In genomic region chr4:41256740-41257256, GRCh38 we compare ENCODE assay signal across 8 cellular contexts. TPM values are rescaled to one million over a fixed set of nuclear protein-coding genes. Genes with fewer than 3 reads are reported as not detected.
DNase-seq lines count a peak whose midpoint lies in the region; ATAC-seq and TF ChIP-seq lines count a peak whose summit lies in the region.

TSS of gene UCHL1 (plus strand) at chr4:41256928. CDS start at chr4:41256977, 49 bp downstream.

- no peak for TF ChIP-seq CTCF in RWPE2 (IDR thresholded peaks at IDR 0.05; ENCODE audit: poor library complexity, severe bottlenecking)
- TF ChIP-seq CTCF in dorsolateral prefrontal cortex (IDR thresholded peaks at IDR 0.05 in 54 of 56, conservative IDR thresholded peaks at IDR 0.05 in 2 of 56; ENCODE audit: low read depth in 1 of 56, partially characterized antibody in 56 of 56) = peak in 2 of 56 donors; percentile 7

- peaks cover 39% of the 10 kb centered on the region for H3K36me3 ChIP-seq in HUES64 (ENCODE audit: insufficient read depth, low read length)
- H3K36me3 ChIP-seq in RWPE2 (ENCODE audit: low read depth) = no peaks in the 10 kb centered on the region

- H3K27me3 Mint-ChIP-seq in stimulated activated naive CD8-positive, alpha-beta T cell treated with anti-CD3 and anti-CD28 coated beads, Interleukin-15, Interleukin-2, amounts not matched to agents 100 ng/mL and 50 ng/mL, for 24 hours = peaks cover 58% of the 10 kb centered on the region

- H3K4me1 ChIP-seq in HUES64 (ENCODE audit: insufficient read depth, low read length) (peaks cover 22% of the 10 kb centered on the region), RWPE2 (ENCODE audit: insufficient read depth, poor library complexity, severe bottlenecking) (no peaks in the 10 kb centered on the region)

- H3K4me1 Mint-ChIP-seq in stimulated activated naive CD8-positive, alpha-beta T cell treated with anti-CD3 and anti-CD28 coated beads, Interleukin-15, Interleukin-2, amounts not matched to agents 100 ng/mL and 50 ng/mL, for 24 hours (ENCODE audit: low read depth) = peaks cover 9% of the 10 kb centered on the region

- H3K9me3 ChIP-seq in HUES64 (ENCODE audit: insufficient read depth, low read depth, low read length) (no peaks in the 10 kb centered on the region), RWPE2 (ENCODE audit: severe bottlenecking) (no peaks in the 10 kb centered on the region)

- H3K9me3 Mint-ChIP-seq in stimulated activated naive CD8-positive, alpha-beta T cell treated with anti-CD3 and anti-CD28 coated beads, Interleukin-15, Interleukin-2, amounts not matched to agents 100 ng/mL and 50 ng/mL, for 24 hours = peaks cover 3% of the 10 kb centered on the region

- WGBS in HUES64 = under 1% methylated on average over 55 of the region's 55 CpGs

- H3K9ac ChIP-seq in HUES64 (ENCODE audit: low read depth, low read length) = peak within 1 kb of the TSS; percentile 95

- no peaks in the 10 kb centered on the region for H3K27me3 ChIP-seq in HUES64 (ENCODE audit: insufficient read depth, low read length)
- H3K27me3 ChIP-seq in RWPE2 (ENCODE audit: insufficient read depth, poor library complexity, severe bottlenecking) = peaks cover 17% of the 10 kb centered on the region
- H3K27me3 ChIP-seq in dorsolateral prefrontal cortex = peaks cover 0 to 13% (median 0%) of the 10 kb centered on the region in 45 donors

- intact Hi-C loops in dorsolateral prefrontal cortex (cut with DNase I) = loop anchor here in 1 of 2 donors (5.0 kb wide), 1 partner anchor 39 kb away; no protein-coding TSS in a partner anchor

- H3K27ac Mint-ChIP-seq in stimulated activated naive CD8-positive, alpha-beta T cell treated with anti-CD3 and anti-CD28 coated beads, Interleukin-15, Interleukin-2, amounts not matched to agents 100 ng/mL and 50 ng/mL, for 24 hours = no peak within 1 kb of the TSS

- DNase-seq in C1 segment of cervical spinal cord (lab: John Stamatoyannopoulos, UW) = peak in 10 of 14 donors; percentile 18 to 89 (median 50)
- no peak for DNase-seq in RWPE2 (ENCODE audit: low spot score)
- DNase-seq in dorsolateral prefrontal cortex = peak; percentile 70 to 96 (median 90)
- DNase-seq in left lobe of liver (ENCODE audit: low spot score) = no peak

- H3K36me3 Mint-ChIP-seq in stimulated activated naive CD8-positive, alpha-beta T cell treated with anti-CD3 and anti-CD28 coated beads, Interleukin-15, Interleukin-2, amounts not matched to agents 100 ng/mL and 50 ng/mL, for 24 hours (ENCODE audit: low read depth) = no peaks in the 10 kb centered on the region

- peak within 1 kb of the TSS; percentile 71 for H3K4me3 Mint-ChIP-seq in stimulated activated naive CD8-positive, alpha-beta T cell treated with anti-CD3 and anti-CD28 coated beads, Interleukin-15, Interleukin-2, amounts not matched to agents 100 ng/mL and 50 ng/mL, for 24 hours

- peak within 1 kb of the TSS; percentile 93 for H3K27ac ChIP-seq in HUES64 (ENCODE audit: low read depth, low read length)
- no peak within 1 kb of the TSS for H3K27ac ChIP-seq in RWPE2 (ENCODE audit: poor library complexity, severe bottlenecking)
- peak within 1 kb of the TSS; percentile 26 to 97 (median 89) for H3K27ac ChIP-seq in dorsolateral prefrontal cortex

- H3K4me3 ChIP-seq in HUES64 (ENCODE audit: low read length) = peak within 1 kb of the TSS; percentile 92
- H3K4me3 ChIP-seq in RWPE2 (ENCODE audit: severe bottlenecking) = peak within 1 kb of the TSS; percentile 44
- H3K4me3 ChIP-seq in dorsolateral prefrontal cortex = peak within 1 kb of the TSS; percentile 45 to 87 (median 77)

- ATAC-seq in GM19035 (IDR thresholded peaks at IDR 0.05; ENCODE audit: unreplicated experiment) (peak; percentile 41), RWPE2 (ENCODE audit: low read depth) (peak; percentile 45), left lobe of liver (peak; percentile 23), GM21717 (IDR thresholded peaks at IDR 0.05; ENCODE audit: unreplicated experiment) (no peak)

RNA-seq across cellular contexts. Expression of gene UCHL1, which starts in this region (rescaled TPM):
- 589 TPM for polyA plus RNA-seq in HUES64 (2013, experiment 1 of 2)
- polyA plus RNA-seq in HUES64 (2013, experiment 2 of 2) = 528 TPM
- total RNA-seq in dorsolateral prefrontal cortex (1,000 to 10,000 TPM in 92 of 120 experiments, 100 to 1,000 TPM in 28; 402 to 1,618 (median 1,227) TPM), left lobe of liver (1.0 TPM)

Comparison
In these comparisons a context has a peak if more than half of its experiments do, and no peak if none do; other contexts are left out.
1. RNA of gene UCHL1 (total RNA-seq): 402 to 1,618 TPM in dorsolateral prefrontal cortex; 1.0 TPM in left lobe of liver (single experiment); every median in the first group is over 100 times any median in the second.
2. DNase-seq: peak in C1 segment of cervical spinal cord (10 of 14) and dorsolateral prefrontal cortex (10 of 10); none in RWPE2 (single experiment) and left lobe of liver (single experiment).
3. Peak in every context shown above with its lines, with median percentiles within 50 percentile points of each other: H3K4me3 ChIP-seq.